8 cellular contexts compared by ENCODE assay signal in the genomic region with DNA sequence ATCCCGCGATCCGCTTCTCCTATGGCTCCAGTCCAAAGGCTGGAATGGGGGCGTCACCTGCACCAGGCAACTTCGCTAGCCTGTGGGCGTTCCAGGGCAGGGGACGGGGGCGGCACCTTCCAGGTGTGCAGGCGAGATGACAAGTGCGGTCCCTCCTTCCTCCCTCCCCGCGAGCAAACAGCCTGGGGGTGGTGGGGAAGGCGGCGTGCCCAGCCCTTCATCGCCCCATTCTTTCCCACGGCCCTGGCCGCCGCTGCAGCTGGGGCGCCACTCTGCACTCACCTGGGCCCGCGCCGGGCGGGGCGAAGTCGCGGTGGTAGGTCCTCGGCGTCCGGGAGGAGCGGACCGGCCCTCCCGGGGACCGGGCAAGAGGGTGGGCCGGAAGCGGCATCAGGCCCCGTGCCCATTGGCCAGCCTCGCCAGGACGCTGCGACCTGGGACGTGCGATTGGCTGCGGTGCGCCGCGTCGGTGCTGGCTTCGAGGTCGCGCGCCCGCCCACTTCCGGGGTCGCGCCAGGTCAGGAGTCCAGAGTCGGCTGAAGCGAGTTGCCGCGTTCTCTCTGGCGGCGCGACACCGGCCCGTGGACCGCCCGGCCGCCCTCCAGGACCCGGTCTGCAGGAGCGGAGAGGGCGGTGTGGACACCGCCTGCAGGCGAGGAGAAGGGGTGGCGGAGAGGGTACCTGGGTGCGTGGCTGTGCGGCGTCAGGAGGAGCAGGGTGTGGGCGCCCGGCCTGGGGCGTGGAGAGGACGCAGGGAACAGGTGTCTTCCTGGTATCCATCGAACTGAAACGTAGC. TPM values are rescaled to one million over a fixed set of nuclear protein-coding genes. Genes with fewer than 3 reads are reported as not detected.
DNase-seq lines count a peak whose midpoint lies in the region; ATAC-seq and TF ChIP-seq lines count a peak whose summit lies in the region.

A gene with protein sequence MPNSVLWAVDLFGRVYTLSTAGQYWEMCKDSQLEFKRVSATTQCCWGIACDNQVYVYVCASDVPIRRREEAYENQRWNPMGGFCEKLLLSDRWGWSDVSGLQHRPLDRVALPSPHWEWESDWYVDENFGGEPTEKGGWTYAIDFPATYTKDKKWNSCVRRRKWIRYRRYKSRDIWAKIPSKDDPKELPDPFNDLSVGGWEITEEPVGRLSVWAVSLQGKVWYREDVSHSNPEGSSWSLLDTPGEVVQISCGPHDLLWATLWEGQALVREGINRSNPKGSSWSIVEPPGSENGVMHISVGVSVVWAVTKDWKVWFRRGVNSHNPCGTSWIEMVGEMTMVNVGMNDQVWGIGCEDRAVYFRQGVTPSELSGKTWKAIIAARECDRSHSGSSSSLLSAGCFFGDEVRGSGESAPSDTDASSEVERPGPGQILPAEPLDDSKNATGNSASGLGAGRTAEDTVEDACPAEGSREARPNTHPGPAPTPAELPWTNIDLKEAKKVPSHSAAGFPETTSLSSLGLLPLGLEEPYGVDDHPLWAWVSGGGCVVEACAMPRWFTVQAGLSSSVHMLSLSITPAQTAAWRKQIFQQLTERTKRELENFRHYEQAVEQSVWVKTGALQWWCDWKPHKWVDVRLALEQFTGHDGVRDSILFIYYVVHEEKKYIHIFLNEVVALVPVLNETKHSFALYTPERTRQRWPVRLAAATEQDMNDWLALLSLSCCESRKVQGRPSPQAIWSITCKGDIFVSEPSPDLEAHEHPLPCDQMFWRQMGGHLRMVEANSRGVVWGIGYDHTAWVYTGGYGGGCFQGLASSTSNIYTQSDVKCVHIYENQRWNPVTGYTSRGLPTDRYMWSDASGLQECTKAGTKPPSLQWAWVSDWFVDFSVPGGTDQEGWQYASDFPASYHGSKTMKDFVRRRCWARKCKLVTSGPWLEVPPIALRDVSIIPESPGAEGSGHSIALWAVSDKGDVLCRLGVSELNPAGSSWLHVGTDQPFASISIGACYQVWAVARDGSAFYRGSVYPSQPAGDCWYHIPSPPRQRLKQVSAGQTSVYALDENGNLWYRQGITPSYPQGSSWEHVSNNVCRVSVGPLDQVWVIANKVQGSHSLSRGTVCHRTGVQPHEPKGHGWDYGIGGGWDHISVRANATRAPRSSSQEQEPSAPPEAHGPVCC (minus strand): TSS at position 389 of the 796 bp plus-strand sequence. CDS start 6,086 bp downstream, outside the sequence.

- peaks cover 34 to 49% of the 10 kb centered on the region in 2 experiments for H3K79me1 ChIP-seq in IMR-90 (ENCODE audit: low read depth in 1 of 2, low read length in 2 of 2)

- no peak for TF ChIP-seq POLR2A in IMR-90 (IDR thresholded peaks at IDR 0.05; ENCODE audit: low read depth, low read length)

- H4K5ac ChIP-seq in IMR-90 (ENCODE audit: low read depth, low read length) = peak within 1 kb of the TSS; percentile 72

- in situ Hi-C loops in IMR-90 (cut with MboI; ENCODE audit: low sequenced_read_pairs) = no loop called here

- H4K20me1 ChIP-seq in IMR-90 (ENCODE audit: insufficient read depth, low read length) (no peaks in the 10 kb centered on the region; the same call in 1 of the 2 replicates), OCI-LY7 (ENCODE audit: insufficient read depth, low read length) (no peaks in the 10 kb centered on the region)

- CTCF ChIA-PET in IMR-90 (lab: Yijun Ruan, JAX) = interaction anchor here (0.5 kb wide), 1 partner anchor 146 kb away, joined by 7 read pairs; no protein-coding TSS in a partner anchor
- CTCF ChIA-PET in OCI-LY7 (lab: Charles Lee; ENCODE audit: unreplicated experiment) = no interaction called here

- peak within 1 kb of the TSS; percentile 12; the same call in 1 of the 2 replicates for H2BK120ac ChIP-seq in IMR-90 (ENCODE audit: low read depth, low read length)

- H3K9me3 ChIP-seq in IMR-90 (ENCODE audit: control insufficient read depth, insufficient read depth, low read length) = no peaks in the 10 kb centered on the region
- H3K9me3 ChIP-seq in OCI-LY7 (ENCODE audit: low read length) = no peaks in the 10 kb centered on the region

- peak within 1 kb of the TSS; percentile 94 for H3K4me3 ChIP-seq in IMR-90 (ENCODE audit: insufficient read depth, low read depth, low read length)
- H3K4me3 ChIP-seq in OCI-LY7 (ENCODE audit: low read depth, low read length, poor library complexity, severe bottlenecking) = peak within 1 kb of the TSS; percentile 86
- peak within 1 kb of the TSS; percentile 96 for H3K4me3 ChIP-seq in epithelial cell of proximal tubule (ENCODE audit: low read depth, low read length)

- BruUV-seq in IMR-90 (replicated peaks; lab: Mats Ljungman, UMichigan) = no TSS peak
- BruUV-seq in OCI-LY7 (replicated peaks; lab: Mats Ljungman, UMichigan) = no TSS peak

- intact Hi-C loops in IMR-90 (cut with micrococcal nuclease) (loop anchor here (1.0 kb wide), 2 partner anchors 40 to 146 kb away; partner anchors contain the start of gene LMTK2), OCI-LY7 (cut with micrococcal nuclease; ENCODE audit: unreplicated experiment) (loop anchor here (1.0 to 5.0 kb wide), 4 partner anchors 29 to 1135 kb away; partner anchors contain the start of genes BRI3 and SDHAF3)

- WGBS in IMR-90 (ENCODE audit: extremely low coverage in 2 of 2, insufficient read length in 1 of 2), 2 experiments = 0% methylated on average over 26 of the region's 81 CpGs; no CpG with 5 or more reads in 1 of the 2 experiments

- dilution Hi-C loops in IMR-90 (cut with HindIII; ENCODE audit: low sequenced_read_pairs, unreplicated experiment) = no loop called here

- no peak for TF ChIP-seq CTCF in IMR-90 (conservative IDR thresholded peaks at IDR 0.05; ENCODE audit: low read depth, low read length)
- no peak for TF ChIP-seq CTCF in OCI-LY7 (conservative IDR thresholded peaks at IDR 0.05; ENCODE audit: low read length)
- no peak for TF ChIP-seq CTCF in epithelial cell of proximal tubule (conservative IDR thresholded peaks at IDR 0.05; ENCODE audit: low read depth, low read length)

- no peak within 1 kb of the TSS for H2BK20ac ChIP-seq in IMR-90 (ENCODE audit: low read depth, low read length)

- peak; percentile 88 for DNase-seq in DMS 273 treated with DMSO at 0.1 percent for 48 hours (lab: John Stamatoyannopoulos, UW)
- peak; percentile 86 for DNase-seq in IMR-90
- peak; percentile 93 for DNase-seq in OCI-LY7 (ENCODE audit: low spot score)
- peak; percentile 85 for DNase-seq in activated T-cell treated with anti-CD3 and anti-CD28 coated beads for 24 hours (ENCODE audit: low read depth)
- DNase-seq in epithelial cell of proximal tubule (ENCODE audit: low read depth) = no peak
- DNase-seq in mucosa of gallbladder (ENCODE audit: low spot score) = peak; percentile 95
- peak; percentile 57 to 66 for DNase-seq in stimulated activated CD8-positive, alpha-beta memory T cell treated with anti-CD3 and anti-CD28 coated beads, Interleukin-4, amount 100 ng/mL, for 4 hours (ENCODE audit: low read depth in 2 of 2, low spot score in 1 of 2)

- H3K18ac ChIP-seq in IMR-90 (ENCODE audit: low read depth, low read length) = no peak within 1 kb of the TSS

- TF ChIP-seq RAD21 in IMR-90 (IDR thresholded peaks at IDR 0.05; ENCODE audit: low read length) = no peak

- H3K9me2 ChIP-seq in OCI-LY7 (ENCODE audit: insufficient read depth, low read length) = no peaks in the 10 kb centered on the region

- H3K27me3 ChIP-seq in IMR-90 (ENCODE audit: control insufficient read depth, insufficient read depth, low read length) = no peaks in the 10 kb centered on the region

- POLR2A ChIA-PET in IMR-90 (lab: Charles Lee; ENCODE audit: unreplicated experiment) = no interaction called here
- POLR2A ChIA-PET in OCI-LY7 (lab: Charles Lee) = interaction anchor here (1.1 to 1.8 kb wide), 2 partner anchors 11 to 46 kb away, joined by 4 to 5 read pairs; no protein-coding TSS in a partner anchor

- H3K79me2 ChIP-seq in OCI-LY7 (ENCODE audit: insufficient read depth, low read depth, low read length) = peaks cover 6% of the 10 kb centered on the region; the same call in 1 of the 2 replicates

- H3K9ac ChIP-seq in IMR-90 (ENCODE audit: low read depth, low read length) = peak within 1 kb of the TSS; percentile 72

- H3K4me2 ChIP-seq in IMR-90 (ENCODE audit: low read depth, low read length) = peak within 1 kb of the TSS; percentile 91
- peak within 1 kb of the TSS; percentile 100 for H3K4me2 ChIP-seq in OCI-LY7 (ENCODE audit: low read length)

- H3K9me1 ChIP-seq in IMR-90 (ENCODE audit: insufficient read depth, low read length) = no peaks in the 10 kb centered on the region; the same call in 1 of the 2 replicates

- H2BK5ac ChIP-seq in IMR-90 (ENCODE audit: low read depth, low read length, poor library complexity, severe bottlenecking) = peak within 1 kb of the TSS; percentile 42

- peak within 1 kb of the TSS; percentile 96 for H2AK9ac ChIP-seq in IMR-90 (replicated peaks; ENCODE audit: low read depth, low read length, poor library complexity)

- peak within 1 kb of the TSS; percentile 63 for H2AK5ac ChIP-seq in IMR-90 (ENCODE audit: low read depth, low read length)

- no peak within 1 kb of the TSS for H2BK15ac ChIP-seq in IMR-90 (ENCODE audit: low read depth, low read length)

- no peak within 1 kb of the TSS; the same call in 1 of the 2 replicates for H3K23ac ChIP-seq in IMR-90 (ENCODE audit: low read depth, low read length)

- peaks cover 4% of the 10 kb centered on the region for H3K36me3 ChIP-seq in IMR-90 (ENCODE audit: control insufficient read depth, insufficient read depth, low read length)
- H3K36me3 ChIP-seq in OCI-LY7 (ENCODE audit: insufficient read depth, low read length) = peaks cover 3% of the 10 kb centered on the region; the same call in 1 of the 2 replicates

- H4K91ac ChIP-seq in IMR-90 (ENCODE audit: insufficient read depth, low read depth, low read length) = peak within 1 kb of the TSS; percentile 54; the same call in 1 of the 2 replicates

- H2AFZ ChIP-seq in IMR-90 (replicated peaks; ENCODE audit: low read length, poor library complexity) (peak within 1 kb of the TSS; percentile 99), OCI-LY7 (ENCODE audit: low read length) (peak within 1 kb of the TSS; percentile 61)

- peak within 1 kb of the TSS; percentile 73 for H3K4ac ChIP-seq in IMR-90 (ENCODE audit: low read depth, low read length)

- H4K8ac ChIP-seq in IMR-90 (ENCODE audit: low read depth in 2 of 2, low read length in 2 of 2) = peak within 1 kb of the TSS; percentile 69 to 87

- ATAC-seq in GM21529 (IDR thresholded peaks at IDR 0.05; ENCODE audit: unreplicated experiment) (peak; percentile 94), IMR-90 (ENCODE audit: low read depth) (peak; percentile 100)

- peaks cover 8% of the 10 kb centered on the region for H3K4me1 ChIP-seq in IMR-90 (ENCODE audit: control insufficient read depth, insufficient read depth, low read length)
- H3K4me1 ChIP-seq in OCI-LY7 (ENCODE audit: insufficient read depth, low read length, poor library complexity, severe bottlenecking) = peaks cover 32% of the 10 kb centered on the region

- peak within 1 kb of the TSS; percentile 62 for H3K27ac ChIP-seq in IMR-90 (ENCODE audit: insufficient read depth, low read length)
- peak within 1 kb of the TSS; percentile 83 for H3K27ac ChIP-seq in OCI-LY7 (ENCODE audit: low read depth, low read length, poor library complexity, severe bottlenecking)

- no peak within 1 kb of the TSS; the same call in 1 of the 2 replicates for H3K56ac ChIP-seq in IMR-90 (ENCODE audit: extremely low read depth, insufficient read depth, low read length)

- peak within 1 kb of the TSS; percentile 87 for H3K14ac ChIP-seq in IMR-90 (replicated peaks; ENCODE audit: low read depth, low read length)

RNA-seq across cellular contexts. Expression of the gene that starts here (rescaled TPM):
- 6.9 and 14.7 TPM in 2 replicates for total RNA-seq in IMR-90 (2012; rRNA removed)
- 10.6 and 11.5 TPM in 2 replicates for polyA plus RNA-seq in IMR-90 (2012; rRNA removed)
- 6.5 and 9.9 TPM in 2 replicates for polyA plus RNA-seq in IMR-90 (2012; cell fraction: cytosol; rRNA removed)
- polyA plus RNA-seq in IMR-90 (2012; cell fraction: nucleus; rRNA removed; ENCODE audit: low replicate concordance) = 18.6 and 48.0 TPM in 2 replicates
- total RNA-seq in OCI-LY7 (2014; rRNA removed; shearing (Covaris generic)) = 17.9 and 23.2 TPM in 2 replicates
- 36.4 and 38.1 TPM in 2 replicates for total RNA-seq in OCI-LY7 (2022)
- 13.2 and 16.7 TPM in 2 replicates for total RNA-seq in epithelial cell of proximal tubule
- 42.3 TPM for total RNA-seq in mucosa of gallbladder
